Comparison of ENCODE assay signal across 11 cellular contexts in the genomic region with DNA sequence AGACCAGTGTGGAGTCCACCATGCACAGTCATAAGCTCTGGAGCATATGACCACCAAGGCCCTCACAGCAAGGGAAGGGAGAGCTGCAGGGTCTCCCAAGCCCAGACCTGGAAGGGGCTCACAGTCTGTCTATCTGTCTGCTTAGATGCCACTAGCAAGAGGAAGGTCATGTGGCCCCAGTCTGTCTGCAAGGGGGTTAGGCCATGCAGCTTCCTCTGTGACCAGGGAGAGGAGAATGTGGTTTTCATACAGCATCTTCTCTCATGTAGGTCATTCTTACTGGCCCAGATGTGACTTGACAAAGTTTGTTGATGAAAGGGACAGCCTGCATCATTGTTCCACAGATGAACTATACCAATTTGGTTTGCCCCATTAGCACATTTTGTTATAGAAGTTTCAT.
"Had no signal": no experiment of that assay in that cellular context is flagged by ENCODE, and none has a peak within 500 bp of the region (broad histone marks: within the 10 kb centered on the region; RNA-seq: fewer than 3 reads in every experiment).

No MANE protein-coding gene starts in this region.

- H3K4me1 Mint-ChIP-seq: neural crest cell, WTC11 had no signal

- H3K36me3 Mint-ChIP-seq: WTC11 had no signal

- H3K9me3 Mint-ChIP-seq: activated CD4-positive, alpha-beta T cell treated with anti-CD3 and anti-CD28 coated beads, Interleukin-2, amount 10 ng/mL, durations not matched to agents 24 days and 14 days; activated T-cell treated with anti-CD3 and anti-CD28 coated beads, Interleukin-2, amount 50 U/mL, for 4 hours; neural crest cell; stimulated activated naive CD8-positive, alpha-beta T cell treated with anti-CD3 and anti-CD28 coated beads, Interleukin-15, Interleukin-2, amounts not matched to agents 100 ng/mL and 50 ng/mL, for 24 hours; WTC11 had no signal

- H3K4me3 Mint-ChIP-seq: activated CD4-positive, alpha-beta T cell treated with anti-CD3 and anti-CD28 coated beads, Interleukin-2, amount 10 ng/mL, durations not matched to agents 24 days and 14 days; activated T-cell treated with anti-CD3 and anti-CD28 coated beads, Interleukin-2, amount 50 U/mL, for 4 hours; neural crest cell; stimulated activated naive CD8-positive, alpha-beta T cell treated with anti-CD3 and anti-CD28 coated beads, Interleukin-15, Interleukin-2, amounts not matched to agents 100 ng/mL and 50 ng/mL, for 24 hours; WTC11 had no signal

- H3K27me3 Mint-ChIP-seq: activated CD4-positive, alpha-beta T cell treated with anti-CD3 and anti-CD28 coated beads, Interleukin-2, amount 10 ng/mL, durations not matched to agents 24 days and 14 days; stimulated activated naive CD8-positive, alpha-beta T cell treated with anti-CD3 and anti-CD28 coated beads, Interleukin-15, Interleukin-2, amounts not matched to agents 100 ng/mL and 50 ng/mL, for 24 hours had no signal

- ATAC-seq: activated T-cell treated with anti-CD3 and anti-CD28 coated beads, Interleukin-2, amount 50 U/mL, for 4 hours; WTC11 had no signal

- H3K27ac Mint-ChIP-seq: activated CD4-positive, alpha-beta T cell treated with anti-CD3 and anti-CD28 coated beads, Interleukin-2, amount 10 ng/mL, durations not matched to agents 24 days and 14 days; stimulated activated naive CD8-positive, alpha-beta T cell treated with anti-CD3 and anti-CD28 coated beads, Interleukin-15, Interleukin-2, amounts not matched to agents 100 ng/mL and 50 ng/mL, for 24 hours; WTC11 had no signal

- DNase-seq: activated CD4-positive, alpha-beta T cell treated with anti-CD3 and anti-CD28 coated beads, Interleukin-2, amount 10 ng/mL, durations not matched to agents 24 days and 14 days; activated gamma-delta T cell; activated T-cell treated with anti-CD3 and anti-CD28 coated beads, Interleukin-2, amount 50 U/mL, for 4 hours; foreskin melanocyte; head of caudate nucleus; mammary epithelial cell; ovary; stimulated activated CD4-positive, alpha-beta T cell treated with anti-CD3 and anti-CD28 coated beads, Interleukin-2, amount 100 ng/mL, for 48 hours had no signal
